In genomic region chr11:65388731-65389130, GRCh38 we compare ENCODE assay signal across 9 cellular contexts. TPM values are rescaled to one million over a fixed set of nuclear protein-coding genes. Genes with fewer than 3 reads are reported as not detected.
DNase-seq lines count a peak whose midpoint lies in the region; ATAC-seq and TF ChIP-seq lines count a peak whose summit lies in the region.
"Had no signal": no experiment of that assay in that cellular context is flagged by ENCODE, and none has a peak within 500 bp of the region (broad histone marks: within the 10 kb centered on the region; RNA-seq: fewer than 3 reads in every experiment).

No MANE protein-coding gene starts in this region.

- no peak for TF ChIP-seq CTCF in vagina (IDR thresholded peaks at IDR 0.05)

- H2BK12ac ChIP-seq in mesenchymal stem cell (ENCODE audit: low read length in 2 of 2): no peak overlapping the region

- peak overlapping the region; percentile 98 for H3K9ac ChIP-seq in adipocyte (ENCODE audit: low read length)
- peak overlapping the region; percentile 61 for H3K9ac ChIP-seq in mesenchymal stem cell (ENCODE audit: low read length)

- H2BK5ac ChIP-seq in mesenchymal stem cell (ENCODE audit: low read depth, low read length, poor library complexity, severe bottlenecking): no peak overlapping the region

- H3K4me3 ChIP-seq in right cardiac atrium (ENCODE audit: low read length): no peak overlapping the region
- H3K4me3 ChIP-seq in adipocyte (ENCODE audit: low read length): peak overlapping the region; percentile 90
- peak overlapping the region in 1 of 2 experiments; percentile 68 for H3K4me3 ChIP-seq in mesenchymal stem cell (ENCODE audit: insufficient read depth in 1 of 2, low read depth in 1 of 2, low read length in 2 of 2)
- H3K4me3 ChIP-seq in vagina: no peak overlapping the region

- DNase-seq in right cardiac atrium (no peak), left ventricle myocardium superior (no peak), adipocyte (ENCODE audit: low read depth) (peak; percentile 17), mesenchymal stem cell (peak; percentile 30), vagina (ENCODE audit: extremely low spot score in 2 of 2) (no peak), AG08396 (ENCODE audit: low spot score) (no peak), cerebellum (ENCODE audit: low spot score) (no peak), HuH-7 (ENCODE audit: low spot score) (no peak)
- DNase-seq: NCI-H82 had no signal

- peak overlapping the region in 1 of 2 experiments; percentile 16 for H3K23ac ChIP-seq in mesenchymal stem cell (ENCODE audit: low read length in 2 of 2)

- TF ChIP-seq POLR2A in vagina (IDR thresholded peaks at IDR 0.05): no peak

- WGBS in right cardiac atrium: 91% methylated on average over 4 of the region's 4 CpGs
- 95% methylated on average over 4 of the region's 4 CpGs for WGBS in mesenchymal stem cell

- no peak overlapping the region for H2BK120ac ChIP-seq in mesenchymal stem cell (ENCODE audit: low read depth, low read length)

- intact Hi-C loops in right cardiac atrium (cut with DNase I) (loop anchor here in 1 of 4 donors (10.0 kb wide), 1 partner anchor 126 kb away; no protein-coding TSS in a partner anchor), left ventricle myocardium superior (cut with micrococcal nuclease) (no loop called here), vagina (cut with DNase I) (no loop called here)

- H3K4me1 ChIP-seq in right cardiac atrium (ENCODE audit: control insufficient read depth, insufficient read depth, low read length) (peaks cover 9% of the 10 kb centered on the region), adipocyte (ENCODE audit: control insufficient read depth, insufficient read depth, low read length) (peaks cover 64% of the 10 kb centered on the region), mesenchymal stem cell (ENCODE audit: control insufficient read depth, insufficient read depth, low read depth, low read length) (peaks cover 59% of the 10 kb centered on the region), vagina (peaks cover 85% of the 10 kb centered on the region)

- no peak overlapping the region for H3K14ac ChIP-seq in mesenchymal stem cell (ENCODE audit: low read length in 2 of 2)

- peak overlapping the region; percentile 35 to 58 for H3K4ac ChIP-seq in mesenchymal stem cell (ENCODE audit: low read depth in 1 of 2, low read length in 2 of 2)

- H2BK15ac ChIP-seq in mesenchymal stem cell (ENCODE audit: low read depth, poor library complexity, severe bottlenecking): no peak overlapping the region

- no peak overlapping the region for H2AFZ ChIP-seq in mesenchymal stem cell (ENCODE audit: low read depth, low read length)

- no peaks in the 10 kb centered on the region for H3K27me3 ChIP-seq in right cardiac atrium (ENCODE audit: control insufficient read depth, insufficient read depth)
- no peaks in the 10 kb centered on the region for H3K27me3 ChIP-seq in adipocyte (replicated peaks; ENCODE audit: control insufficient read depth, insufficient read depth, low read length)
- no peaks in the 10 kb centered on the region for H3K27me3 ChIP-seq in mesenchymal stem cell (ENCODE audit: control insufficient read depth in 1 of 2, insufficient read depth in 1 of 2, low read length in 2 of 2)
- H3K27me3 ChIP-seq in vagina: no peaks in the 10 kb centered on the region

- no peak overlapping the region for H3K4me2 ChIP-seq in mesenchymal stem cell (ENCODE audit: low read length, poor library complexity, severe bottlenecking)

- peak overlapping the region; percentile 7 for H3K27ac ChIP-seq in right cardiac atrium (ENCODE audit: low read length)
- H3K27ac ChIP-seq in mesenchymal stem cell (ENCODE audit: low read length, poor library complexity, severe bottlenecking): no peak overlapping the region
- peak overlapping the region; percentile 98 for H3K27ac ChIP-seq in vagina

- no peak overlapping the region for H4K8ac ChIP-seq in mesenchymal stem cell (ENCODE audit: low read length)

- H3K18ac ChIP-seq in mesenchymal stem cell (ENCODE audit: low read depth in 1 of 2, low read length in 2 of 2): no peak overlapping the region

- H2AK5ac ChIP-seq in mesenchymal stem cell (ENCODE audit: low read length, severe bottlenecking): peak overlapping the region; percentile 27

- H3K79me1 ChIP-seq in mesenchymal stem cell (replicated peaks; ENCODE audit: low read length, poor library complexity, severe bottlenecking): peaks cover 44% of the 10 kb centered on the region

- ATAC-seq in right cardiac atrium (no peak), left ventricle myocardium superior (no peak)

- peaks cover 27% of the 10 kb centered on the region for H3K36me3 ChIP-seq in adipocyte (ENCODE audit: control insufficient read depth, insufficient read depth, low read length, severe bottlenecking)
- peaks cover 32 to 35% of the 10 kb centered on the region in 2 experiments for H3K36me3 ChIP-seq in mesenchymal stem cell (ENCODE audit: control insufficient read depth in 1 of 2, insufficient read depth in 2 of 2, low read depth in 1 of 2, low read length in 2 of 2)
- peaks cover 0 to 20% of the 10 kb centered on the region in 2 donors for H3K36me3 ChIP-seq in vagina

- H3K9me3 ChIP-seq in right cardiac atrium (ENCODE audit: control insufficient read depth, low read length) (no peaks in the 10 kb centered on the region), adipocyte (ENCODE audit: control insufficient read depth, low read length) (no peaks in the 10 kb centered on the region), mesenchymal stem cell (ENCODE audit: control insufficient read depth, low read length) (no peaks in the 10 kb centered on the region), vagina (no peaks in the 10 kb centered on the region)

- H4K91ac ChIP-seq in mesenchymal stem cell (ENCODE audit: low read length): no peak overlapping the region

RNA-seq across cellular contexts. Expression of gene FRMD8, which starts 2.3 kb away (rescaled TPM):
- 10 to 100 TPM; 12.2 to 16.1 (median 12.9) TPM for total RNA-seq in right cardiac atrium
- 9.3 TPM for polyA plus RNA-seq in right cardiac atrium
- 9.7 TPM for total RNA-seq in left ventricle myocardium superior
- 24.6 TPM for polyA plus RNA-seq in mesenchymal stem cell (2013, experiment 1 of 2)
- 25.1 TPM for polyA plus RNA-seq in mesenchymal stem cell (2013, experiment 2 of 2)
- 53.3 TPM for total RNA-seq in vagina
- 9.2 TPM for total RNA-seq in cerebellum

RNA-seq across cellular contexts. Expression of gene SLC25A45, which starts 6.3 kb away (rescaled TPM):
- total RNA-seq in right cardiac atrium (1 to 10 TPM; 6.1 to 7.7 (median 7.4) TPM), left ventricle myocardium superior (4.6 TPM), vagina (2.2 TPM), cerebellum (0.73 TPM)
- 5.5 TPM for polyA plus RNA-seq in right cardiac atrium
- 2.2 TPM for polyA plus RNA-seq in mesenchymal stem cell (2013, experiment 1 of 2)
- polyA plus RNA-seq in mesenchymal stem cell (2013, experiment 2 of 2): 1.9 TPM

RNA-seq across cellular contexts. Expression of gene NEAT1, which starts 33.9 kb away (rescaled TPM):
- total RNA-seq in right cardiac atrium: 100 to 1,000 TPM; 346 to 441 (median 427) TPM
- 441 TPM for polyA plus RNA-seq in right cardiac atrium
- 508 TPM for total RNA-seq in left ventricle myocardium superior
- 51.2 TPM for polyA plus RNA-seq in mesenchymal stem cell (2013, experiment 1 of 2)
- polyA plus RNA-seq in mesenchymal stem cell (2013, experiment 2 of 2): 44.5 TPM
- total RNA-seq in vagina: 857 TPM
- total RNA-seq in cerebellum: 17.0 TPM

RNA-seq across cellular contexts. Expression of gene TIGD3, which starts 34.2 kb away (rescaled TPM):
- total RNA-seq in right cardiac atrium (under 1 TPM in 3 of 4 donors, not detected in 1; 0.14 to 0.23 (median 0.15) TPM), left ventricle myocardium superior (0.97 TPM), vagina (not detected), cerebellum (2.5 TPM)
- 0.20 TPM for polyA plus RNA-seq in right cardiac atrium
- 0.06 TPM for polyA plus RNA-seq in mesenchymal stem cell (2013, experiment 1 of 2)
- 0.05 TPM for polyA plus RNA-seq in mesenchymal stem cell (2013, experiment 2 of 2)

RNA-seq across cellular contexts. Expression of gene DPF2, which starts 55.1 kb away (rescaled TPM):
- total RNA-seq in right cardiac atrium: 10 to 100 TPM; 51.9 to 61.6 (median 59.7) TPM
- polyA plus RNA-seq in right cardiac atrium: 33.2 TPM
- total RNA-seq in left ventricle myocardium superior: 53.9 TPM
- 52.4 TPM for polyA plus RNA-seq in mesenchymal stem cell (2013, experiment 1 of 2)
- 46.0 TPM for polyA plus RNA-seq in mesenchymal stem cell (2013, experiment 2 of 2)
- 33.1 TPM for total RNA-seq in vagina
- total RNA-seq in cerebellum: 34.0 TPM

Comparison
In these comparisons a context has a peak if more than half of its experiments do, and no peak if none do; other contexts are left out.
1. DNase-seq: peak in adipocyte (single experiment) and mesenchymal stem cell (single experiment); none in right cardiac atrium (0 of 3), left ventricle myocardium superior (single experiment), vagina (0 of 2), AG08396 (single experiment), cerebellum (single experiment) and HuH-7 (single experiment).
2. RNA of gene NEAT1, which starts 33.9 kb away (total RNA-seq): 857 TPM in vagina (single experiment), 508 TPM in left ventricle myocardium superior (single experiment) and 346 to 441 TPM in right cardiac atrium; 17.0 TPM in cerebellum (single experiment); every median in the first group is over 10 times any median in the second.